ENCODE assay signal across 8 cellular contexts in the genomic region with DNA sequence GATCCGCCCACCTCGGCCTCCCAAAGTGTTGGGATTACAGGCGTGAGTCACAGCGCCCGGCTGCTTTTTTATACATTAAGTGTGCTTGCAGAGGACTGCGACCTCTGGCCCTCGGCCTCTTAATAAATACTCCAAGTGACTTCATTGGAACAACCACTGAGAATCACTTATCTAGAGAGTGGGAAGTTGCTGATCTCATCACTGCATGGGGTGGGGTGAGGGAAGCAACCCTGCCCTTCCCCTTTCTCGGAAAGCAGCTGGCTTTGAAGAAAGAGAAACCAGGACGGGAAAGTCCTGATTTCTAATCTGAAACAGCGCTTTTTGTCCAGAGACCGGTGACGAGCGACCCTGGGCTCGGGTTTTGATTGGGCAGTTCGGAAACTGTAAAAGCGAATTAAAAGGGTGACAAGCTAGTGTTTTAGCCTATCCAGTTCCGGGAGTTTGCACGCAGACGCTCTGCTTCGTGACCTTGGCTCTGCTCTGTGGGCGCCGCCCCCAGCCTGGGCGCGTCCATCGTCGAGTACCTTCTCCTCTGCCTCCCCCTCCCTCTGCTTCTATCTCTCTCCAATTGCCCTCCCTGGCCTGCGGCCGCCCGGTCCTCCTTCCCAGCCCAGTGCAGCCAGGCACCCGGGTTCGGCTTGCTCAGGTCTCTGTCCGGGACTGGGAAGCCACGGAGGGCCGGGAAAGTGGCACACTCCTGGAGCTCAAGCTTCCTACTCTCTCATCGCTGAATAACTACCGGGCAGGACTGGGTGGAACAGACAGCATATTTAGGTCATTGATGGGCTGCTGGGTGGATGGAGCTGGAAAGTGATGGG. TPM values are rescaled to one million over a fixed set of nuclear protein-coding genes. Genes with fewer than 3 reads are reported as not detected.
DNase-seq lines count a peak whose midpoint lies in the region; ATAC-seq, FAIRE-seq and TF ChIP-seq lines count a peak whose summit lies in the region.

No MANE protein-coding gene starts in this region.

- WGBS in right cardiac atrium, result under 1% methylated on average over 36 of the region's 36 CpGs
- WGBS in psoas muscle, 3 donors, result 0 to 1% (median 0%) methylated on average over 35 to 36 of the region's 36 CpGs

- intact Hi-C loops in right cardiac atrium (cut with DNase I), result loop anchor here in 1 of 4 donors (2.0 kb wide), 1 partner anchor 66 kb away; a partner anchor contains a TSS
- intact Hi-C loops in psoas muscle (cut with DNase I), result loop anchor here in 1 of 2 donors (1.0 kb wide), 1 partner anchor 16 kb away; no protein-coding TSS in a partner anchor

- peak; percentile 67 for ATAC-seq in GM18505 (IDR thresholded peaks at IDR 0.05; ENCODE audit: unreplicated experiment)
- peak; percentile 63 for ATAC-seq in HG02973 (IDR thresholded peaks at IDR 0.05; ENCODE audit: unreplicated experiment)
- peak; percentile 97 to 98 for ATAC-seq in right cardiac atrium
- peak; percentile 96 to 97 (median 97) for ATAC-seq in psoas muscle

- peak overlapping the region; percentile 94 for H3K4me3 Mint-ChIP-seq in astrocyte (ENCODE audit: unreplicated experiment)

- H3K4me2 ChIP-seq in astrocyte (ENCODE audit: low read length), result peak overlapping the region; percentile 97

- H3K36me3 ChIP-seq in astrocyte (ENCODE audit: insufficient read depth, low read length) (no peaks in the 10 kb centered on the region), psoas muscle (ENCODE audit: insufficient read depth in 1 of 2, low read depth in 1 of 2) (peaks cover 4 to 13% of the 10 kb centered on the region in 2 donors)

- peak overlapping the region; percentile 89 for H3K4me3 ChIP-seq in astrocyte (ENCODE audit: insufficient read depth, low read depth, low read length)
- H3K4me3 ChIP-seq in right cardiac atrium (ENCODE audit: low read length), result peak overlapping the region; percentile 65
- peak overlapping the region; percentile 89 for H3K4me3 ChIP-seq in psoas muscle

- FAIRE-seq in astrocyte (lab: Jason Lieb, UNC) (no peak), urothelium cell line (lab: Jason Lieb, UNC) (peak; percentile 17)

- peak overlapping the region; percentile 96 for H3K27ac Mint-ChIP-seq in astrocyte (ENCODE audit: unreplicated experiment)

- peak; percentile 88 for TF ChIP-seq POLR2A in GM18505 (IDR thresholded peaks at IDR 0.05; ENCODE audit: borderline replicate concordance, extremely low read depth, insufficient read depth, insufficient read length)

- H3K27ac ChIP-seq in astrocyte (ENCODE audit: low read depth, low read length) (peak overlapping the region; percentile 87), right cardiac atrium (ENCODE audit: low read length) (peak overlapping the region; percentile 99), psoas muscle (peak overlapping the region; percentile 93)

- peak; percentile 86 to 89 for DNase-seq in NCI-H1930 (lab: John Stamatoyannopoulos, UW)
- peak; percentile 91 for DNase-seq in T-helper 22 cell (ENCODE audit: low read depth)
- peak; percentile 98 for DNase-seq in astrocyte (ENCODE audit: low read depth)
- DNase-seq in right cardiac atrium, result peak; percentile 95 to 99 (median 97)
- peak; percentile 93 to 95 for DNase-seq in psoas muscle
- peak; percentile 92 for DNase-seq in urothelium cell line (ENCODE audit: low spot score)

- H3K4me1 ChIP-seq in astrocyte (ENCODE audit: insufficient read depth, low read length) (peaks cover 25% of the 10 kb centered on the region), right cardiac atrium (ENCODE audit: control insufficient read depth, insufficient read depth, low read length) (no peaks in the 10 kb centered on the region), psoas muscle (peaks cover 15% of the 10 kb centered on the region)

- TF ChIP-seq CTCF in astrocyte (IDR thresholded peaks at IDR 0.05; ENCODE audit: insufficient read depth, low read depth, low read length), result no peak
- no peak for TF ChIP-seq CTCF in psoas muscle (IDR thresholded peaks at IDR 0.05)

- no peaks in the 10 kb centered on the region for H3K9me3 ChIP-seq in astrocyte (ENCODE audit: insufficient read depth, low read depth, low read length)
- no peaks in the 10 kb centered on the region for H3K9me3 ChIP-seq in right cardiac atrium (ENCODE audit: control insufficient read depth, low read length)
- no peaks in the 10 kb centered on the region for H3K9me3 ChIP-seq in psoas muscle

- H3K4me1 Mint-ChIP-seq in astrocyte (ENCODE audit: low read depth, unreplicated experiment), result peaks cover 22% of the 10 kb centered on the region

- H3K79me2 ChIP-seq in astrocyte (ENCODE audit: insufficient read depth, low read length), result peaks cover 9% of the 10 kb centered on the region

- H3K27me3 Mint-ChIP-seq in astrocyte (ENCODE audit: low read depth, unreplicated experiment), result no peaks in the 10 kb centered on the region

- H3K36me3 Mint-ChIP-seq in astrocyte (ENCODE audit: low read depth, unreplicated experiment), result no peaks in the 10 kb centered on the region

- H3K9me3 Mint-ChIP-seq in astrocyte (ENCODE audit: unreplicated experiment), result no peaks in the 10 kb centered on the region

- H2AFZ ChIP-seq in astrocyte (ENCODE audit: low read depth, low read length), result peak overlapping the region; percentile 96

- H3K27me3 ChIP-seq in astrocyte (ENCODE audit: insufficient read depth, low read length) (no peaks in the 10 kb centered on the region), right cardiac atrium (ENCODE audit: control insufficient read depth, insufficient read depth) (no peaks in the 10 kb centered on the region), psoas muscle (ENCODE audit: insufficient read depth in 3 of 3, low read length in 2 of 3) (no peaks in the 10 kb centered on the region)

- H4K20me1 ChIP-seq in astrocyte (ENCODE audit: insufficient read depth, low read length), result no peaks in the 10 kb centered on the region

- H3K9ac ChIP-seq in astrocyte (ENCODE audit: low read length), result peak overlapping the region; percentile 94

RNA-seq across cellular contexts. Expression of a gene that starts 7.5 kb away (rescaled TPM):
- total RNA-seq in astrocyte (32.8 and 37.2 TPM in 2 replicates), right cardiac atrium (10 to 100 TPM; 46.1 to 81.4 (median 71.9) TPM), psoas muscle (10 to 100 TPM; 24.1 to 39.0 (median 32.1) TPM)
- polyA plus RNA-seq in right cardiac atrium (53.5 TPM), psoas muscle (10 to 100 TPM; 22.3 to 36.7 (median 25.9) TPM)

RNA-seq across cellular contexts. Expression of a gene that starts 17.5 kb away (rescaled TPM):
- 1,708 and 2,284 TPM in 2 replicates for total RNA-seq in astrocyte
- total RNA-seq in right cardiac atrium, result 1,000 to 10,000 TPM; 1,377 to 1,599 (median 1,490) TPM
- 2,022 TPM for polyA plus RNA-seq in right cardiac atrium
- total RNA-seq in psoas muscle, result 100 to 1,000 TPM; 400 to 577 (median 512) TPM
- polyA plus RNA-seq in psoas muscle, result 100 to 1,000 TPM; 687 to 891 (median 729) TPM

RNA-seq across cellular contexts. Expression of a gene that starts 17.7 kb away (rescaled TPM):
- total RNA-seq in astrocyte (0.41 and 1.2 TPM in 2 replicates), right cardiac atrium (1 to 10 TPM; 2.4 to 6.6 (median 3.9) TPM), psoas muscle (under 1 TPM in 2 of 4 donors, not detected in 2; 0.74 to 0.88 TPM)
- polyA plus RNA-seq in right cardiac atrium (8.3 TPM), psoas muscle (under 1 TPM; 0.03 to 0.23 (median 0.16) TPM)

Comparison
In these comparisons a context has a peak if more than half of its experiments do, and no peak if none do; other contexts are left out.
1. Peak in every context shown above with its lines: DNase-seq, ATAC-seq, H3K4me3 ChIP-seq and H3K27ac ChIP-seq.